8 cellular contexts compared by ENCODE assay signal in the genomic region with DNA sequence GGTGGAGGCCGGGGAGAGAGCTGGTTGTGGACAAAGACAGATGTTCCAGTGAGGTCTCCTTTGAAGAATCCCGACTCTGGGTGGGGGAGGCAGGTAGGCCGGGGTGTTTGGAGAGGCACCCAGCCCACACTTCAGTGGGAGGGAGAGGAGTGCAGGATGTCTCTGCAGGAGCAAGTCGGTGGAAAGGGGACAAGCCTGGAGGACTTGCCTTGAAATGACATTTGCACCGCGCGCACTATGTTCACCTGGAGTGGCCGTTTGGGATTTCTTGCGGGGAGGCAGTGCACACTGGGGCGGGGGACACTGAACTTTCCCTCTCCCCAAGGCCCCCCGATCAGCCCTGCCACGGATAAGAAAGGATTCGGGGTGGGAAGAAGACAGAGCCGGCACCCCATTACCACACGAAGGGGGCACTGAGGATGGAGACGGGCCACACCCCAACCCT. TPM values are rescaled to one million over a fixed set of nuclear protein-coding genes. Genes with fewer than 3 reads are reported as not detected.
DNase-seq lines count a peak whose midpoint lies in the region; ATAC-seq, FAIRE-seq and TF ChIP-seq lines count a peak whose summit lies in the region.

No MANE protein-coding gene starts in this region.

- H3K4me3 ChIP-seq in bronchial epithelial cell (ENCODE audit: low read depth, low read length) (peak overlapping the region; percentile 57), lower lobe of right lung (peak overlapping the region; percentile 75), upper lobe of right lung (peak overlapping the region; percentile 67)

- peaks cover 14% of the 10 kb centered on the region for H3K4me1 Mint-ChIP-seq in activated CD8-positive, alpha-beta memory T cell treated with anti-CD3 and anti-CD28 coated beads, Interleukin-2, amount 10 ng/mL, durations not matched to agents 7 days and 5 days

- ATAC-seq in activated CD8-positive, alpha-beta memory T cell treated with anti-CD3 and anti-CD28 coated beads, Interleukin-2, amount 10 ng/mL, durations not matched to agents 7 days and 5 days: no peak
- ATAC-seq in lower lobe of right lung (peak in 1 of 2 donors; percentile 23), upper lobe of right lung (peak; percentile 1), HG02884 (IDR thresholded peaks at IDR 0.05; ENCODE audit: unreplicated experiment) (no peak)

- no peaks in the 10 kb centered on the region for H3K36me3 Mint-ChIP-seq in activated CD8-positive, alpha-beta memory T cell treated with anti-CD3 and anti-CD28 coated beads, Interleukin-2, amount 10 ng/mL, durations not matched to agents 7 days and 5 days

- H3K4me3 Mint-ChIP-seq in activated CD8-positive, alpha-beta memory T cell treated with anti-CD3 and anti-CD28 coated beads, Interleukin-2, amount 10 ng/mL, durations not matched to agents 7 days and 5 days: peak overlapping the region; percentile 65

- FAIRE-seq in bronchial epithelial cell (lab: Jason Lieb, UNC) (no peak), RCC 7860 (lab: Jason Lieb, UNC) (no peak)

- H3K9me3 Mint-ChIP-seq in activated CD8-positive, alpha-beta memory T cell treated with anti-CD3 and anti-CD28 coated beads, Interleukin-2, amount 10 ng/mL, durations not matched to agents 7 days and 5 days (ENCODE audit: low read depth): no peaks in the 10 kb centered on the region

- no peaks in the 10 kb centered on the region for H3K36me3 ChIP-seq in bronchial epithelial cell (ENCODE audit: control insufficient read depth, insufficient read depth, low read length)
- H3K36me3 ChIP-seq in lower lobe of right lung: no peaks in the 10 kb centered on the region
- no peaks in the 10 kb centered on the region for H3K36me3 ChIP-seq in upper lobe of right lung

- TF ChIP-seq CTCF in bronchial epithelial cell (IDR thresholded peaks at IDR 0.05; ENCODE audit: insufficient read depth, low read length, severe bottlenecking): no peak
- TF ChIP-seq CTCF in lower lobe of right lung (IDR thresholded peaks at IDR 0.05): no peak
- TF ChIP-seq CTCF in upper lobe of right lung (IDR thresholded peaks at IDR 0.05): no peak

- intact Hi-C loops in lower lobe of right lung (cut with DNase I) (no loop called here), upper lobe of right lung (cut with DNase I) (loop anchor here (10.0 kb wide), 1 partner anchor 105 kb away; no protein-coding TSS in a partner anchor)

- H3K9me3 ChIP-seq in lower lobe of right lung (no peaks in the 10 kb centered on the region), upper lobe of right lung (no peaks in the 10 kb centered on the region)

- DNase-seq in activated CD8-positive, alpha-beta memory T cell treated with anti-CD3 and anti-CD28 coated beads, Interleukin-2, amount 10 ng/mL, durations not matched to agents 7 days and 5 days: no peak
- no peak for DNase-seq in activated CD8-positive, alpha-beta memory T cell treated with anti-CD3 and anti-CD28 coated beads, Interleukin-2, amount 50 U/mL, for 48 hours
- DNase-seq in bronchial epithelial cell (ENCODE audit: low read depth): no peak
- no peak for DNase-seq in lower lobe of right lung
- no peak for DNase-seq in upper lobe of right lung
- no peak for DNase-seq in NCI-H446 (lab: John Stamatoyannopoulos, UW)
- no peak for DNase-seq in RCC 7860 (ENCODE audit: low spot score)

- H3K27me3 ChIP-seq in bronchial epithelial cell (ENCODE audit: control insufficient read depth, insufficient read depth, low read length) (no peaks in the 10 kb centered on the region), lower lobe of right lung (ENCODE audit: low read depth) (no peaks in the 10 kb centered on the region), upper lobe of right lung (no peaks in the 10 kb centered on the region)

- H3K27me3 Mint-ChIP-seq in activated CD8-positive, alpha-beta memory T cell treated with anti-CD3 and anti-CD28 coated beads, Interleukin-2, amount 10 ng/mL, durations not matched to agents 7 days and 5 days: peaks cover 19% of the 10 kb centered on the region

- H3K4me1 ChIP-seq in lower lobe of right lung (peaks cover 28% of the 10 kb centered on the region), upper lobe of right lung (peaks cover 27% of the 10 kb centered on the region)

- CTCF ChIA-PET in activated CD8-positive, alpha-beta memory T cell treated with anti-CD3 and anti-CD28 coated beads, Interleukin-2, amount 10 ng/mL, durations not matched to agents 7 days and 5 days (lab: Charles Lee): interaction anchor here (0.6 to 1.5 kb wide), 3 partner anchors 75 to 580 kb away, joined by 3 to 6 read pairs (median 4); no protein-coding TSS in a partner anchor

- H3K27ac ChIP-seq in lower lobe of right lung (peak overlapping the region; percentile 79), upper lobe of right lung (peak overlapping the region; percentile 75)

- no peak overlapping the region for H3K27ac Mint-ChIP-seq in activated CD8-positive, alpha-beta memory T cell treated with anti-CD3 and anti-CD28 coated beads, Interleukin-2, amount 10 ng/mL, durations not matched to agents 7 days and 5 days

RNA-seq across cellular contexts. Expression of gene PITPNM2, which starts 1.0 kb away (rescaled TPM):
- 10 to 100 TPM in 1 of 2 experiments, 1 to 10 TPM in 1; 8.6 to 11.6 TPM for total RNA-seq in activated CD8-positive, alpha-beta memory T cell treated with anti-CD3 and anti-CD28 coated beads, Interleukin-2, amount 10 ng/mL, durations not matched to agents 7 days and 5 days
- total RNA-seq in bronchial epithelial cell (2.4 and 2.9 TPM in 2 replicates), lower lobe of right lung (29.9 TPM), upper lobe of right lung (25.9 TPM)
